ENCODE assay signal across 31 cellular contexts in the genomic region with DNA sequence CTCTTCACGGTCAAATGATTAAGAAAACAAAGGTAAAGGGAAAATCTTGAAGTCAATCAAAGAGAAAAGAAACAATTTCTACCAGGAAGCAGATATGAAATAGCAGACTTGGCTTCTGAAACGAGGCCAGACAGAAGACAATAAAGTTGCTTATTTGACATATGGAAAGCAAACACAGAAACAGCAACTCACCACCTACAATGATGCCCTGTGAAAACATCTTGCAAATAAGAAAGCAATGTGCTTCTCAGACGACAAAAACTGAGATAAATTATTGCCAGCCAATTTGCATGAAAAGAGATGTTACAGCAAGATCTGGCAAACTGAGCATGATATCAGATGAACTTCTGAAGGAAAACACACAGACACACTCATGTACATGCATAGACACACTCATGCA. TPM values are rescaled to one million over a fixed set of nuclear protein-coding genes. Genes with fewer than 3 reads are reported as not detected.
DNase-seq lines count a peak whose midpoint lies in the region; ATAC-seq, FAIRE-seq and TF ChIP-seq lines count a peak whose summit lies in the region.
"Had no signal": no experiment of that assay in that cellular context is flagged by ENCODE, and none has a peak within 500 bp of the region (broad histone marks: within the 10 kb centered on the region; RNA-seq: fewer than 3 reads in every experiment).

No MANE protein-coding gene starts in this region.

- peak; percentile 35 for FAIRE-seq in GM12878 (lab: Jason Lieb, UNC)
- FAIRE-seq: colon, pancreas had no signal

- H2BK15ac ChIP-seq in IMR-90 (ENCODE audit: low read depth, low read length): 0 out of 3 replicates have a peak overlapping the region, but pooled peaks have one; percentile 2

- H3K4me3 ChIP-seq in IMR-90 (ENCODE audit: insufficient read depth, low read depth, low read length) (no peak overlapping the region), GM12878 (no peak overlapping the region)
- H3K4me3 ChIP-seq: ascending aorta; BLaER1 treated with 17β-estradiol and CSF1 and Interleukin-3, amounts not matched to agents 10 nM and 100 nM; cardiac muscle cell; neural progenitor cell; pancreas; SK-N-MC; tibial nerve had no signal

- H3K4me2 ChIP-seq in IMR-90 (ENCODE audit: low read depth, low read length) (no peak overlapping the region), GM12878 (ENCODE audit: control insufficient read depth, insufficient read depth) (no peak overlapping the region)
- H3K4me2 ChIP-seq: BLaER1 treated with 17β-estradiol and CSF1 and Interleukin-3, amounts not matched to agents 10 nM and 100 nM; KMS-11; neural progenitor cell had no signal

- peak; percentile 74 for ATAC-seq in GM18861 (IDR thresholded peaks at IDR 0.05; ENCODE audit: unreplicated experiment)
- no peak for ATAC-seq in IMR-90 (ENCODE audit: low read depth)
- peak; percentile 57 for ATAC-seq in GM12878
- ATAC-seq in HG02571 (IDR thresholded peaks at IDR 0.05; ENCODE audit: unreplicated experiment): no peak
- ATAC-seq in GM21529 (IDR thresholded peaks at IDR 0.05; ENCODE audit: unreplicated experiment): no peak
- ATAC-seq in HG03378 (IDR thresholded peaks at IDR 0.05; ENCODE audit: unreplicated experiment): no peak
- ATAC-seq: activated CD4-positive, CD25-positive, alpha-beta regulatory T cell treated with anti-CD3 and anti-CD28 coated beads, Interleukin-2, amount 50 U/mL, for 24 hours; activated CD8-positive, alpha-beta memory T cell treated with anti-CD3 and anti-CD28 coated beads, Interleukin-2, amount 10 ng/mL, durations not matched to agents 7 days and 5 days; activated T-cell treated with anti-CD3 and anti-CD28 coated beads, Interleukin-2, amount 50 U/mL, for 4 hours; pancreas; stimulated activated effector memory CD8-positive, alpha-beta T cell treated with anti-CD3 and anti-CD28 coated beads, Interleukin-12 subunit alpha, Interleukin-12 subunit beta, amount 100 ng/mL, for 72 hours had no signal

- H2AK9ac ChIP-seq in IMR-90 (replicated peaks; ENCODE audit: low read depth, low read length, poor library complexity): no peak overlapping the region

- peak overlapping the region; percentile 57; the same call in 1 of the 2 replicates for H4K5ac ChIP-seq in IMR-90 (ENCODE audit: low read depth, low read length)

- TF ChIP-seq EP300 in GM12878 (IDR thresholded peaks at IDR 0.05; ENCODE audit: borderline replicate concordance in 1 of 2, control insufficient read depth in 1 of 2, low read depth in 2 of 2, low read length in 2 of 2): no peak

- no peak overlapping the region for H4K8ac ChIP-seq in IMR-90 (ENCODE audit: low read depth in 2 of 2, low read length in 2 of 2)

- H3K4me1 ChIP-seq in IMR-90 (ENCODE audit: control insufficient read depth, insufficient read depth, low read length): peaks cover 11% of the 10 kb centered on the region
- H3K4me1 ChIP-seq in GM12878 (ENCODE audit: control insufficient read depth, insufficient read depth, low read length): peaks cover 2% of the 10 kb centered on the region; the same call in 1 of the 2 replicates
- H3K4me1 ChIP-seq: ascending aorta, neural progenitor cell, pancreas had no signal

- H2BK5ac ChIP-seq in IMR-90 (ENCODE audit: low read depth, low read length, poor library complexity, severe bottlenecking): no peak overlapping the region

- H3K9me3 ChIP-seq in IMR-90 (ENCODE audit: control insufficient read depth, insufficient read depth, low read length) (no peaks in the 10 kb centered on the region), GM12878 (replicated peaks; ENCODE audit: control insufficient read depth, insufficient read depth, low read length) (no peaks in the 10 kb centered on the region)
- H3K9me3 ChIP-seq: ascending aorta, pancreas, tibial nerve had no signal

- H2AFZ ChIP-seq in IMR-90 (replicated peaks; ENCODE audit: low read length, poor library complexity) (no peak overlapping the region), GM12878 (ENCODE audit: control insufficient read depth, low read depth, low read length) (peak overlapping the region; percentile 61)
- H2AFZ ChIP-seq: neural progenitor cell had no signal

- no peak overlapping the region; the same call in 1 of the 2 replicates for H3K14ac ChIP-seq in IMR-90 (replicated peaks; ENCODE audit: low read depth, low read length)

- dilution Hi-C loops in IMR-90 (cut with HindIII; ENCODE audit: low sequenced_read_pairs, unreplicated experiment): no loop called here

- no TSS peak for BruUV-seq in IMR-90 (replicated peaks; lab: Mats Ljungman, UMichigan)
- no TSS peak for BruUV-seq in GM12878 (replicated peaks; lab: Mats Ljungman, UMichigan)

- TF ChIP-seq POLR2A in IMR-90 (IDR thresholded peaks at IDR 0.05; ENCODE audit: low read depth, low read length) (no peak), GM12878 (IDR thresholded peaks at IDR 0.05; ENCODE audit: low read depth, low read length) (no peak)

- intact Hi-C loops in IMR-90 (cut with micrococcal nuclease): no loop called here
- intact Hi-C loops in GM12878 (cut with micrococcal nuclease; ENCODE audit: unreplicated experiment): no loop called here

- H3K79me2 ChIP-seq in GM12878 (ENCODE audit: control insufficient read depth, insufficient read depth, low read length): no peaks in the 10 kb centered on the region

- H3K9me1 ChIP-seq in IMR-90 (ENCODE audit: insufficient read depth, low read length): peaks cover 7% of the 10 kb centered on the region; the same call in 1 of the 2 replicates

- H3K36me3 ChIP-seq in IMR-90 (ENCODE audit: control insufficient read depth, insufficient read depth, low read length): no peaks in the 10 kb centered on the region
- no peaks in the 10 kb centered on the region; a peak in 1 of 4 replicates for H3K36me3 ChIP-seq in GM12878 (ENCODE audit: control insufficient read depth in 2 of 2, insufficient read depth in 2 of 2, low read length in 1 of 2)
- H3K36me3 ChIP-seq: ascending aorta; BLaER1 treated with 17β-estradiol and CSF1 and Interleukin-3, amounts not matched to agents 10 nM and 100 nM; cardiac muscle cell; neural progenitor cell; pancreas; tibial nerve had no signal

- peak overlapping the region; percentile 8; the same call in 1 of the 2 replicates for H3K4ac ChIP-seq in IMR-90 (ENCODE audit: low read depth, low read length)

- no CpG with 5 or more reads among the region's 3 CpGs for WGBS in IMR-90 (ENCODE audit: extremely low coverage in 2 of 2, insufficient read length in 1 of 2), 2 experiments
- WGBS in GM12878 (ENCODE audit: insufficient coverage, insufficient replicate concordance, low lambda C conversion rate, missing lambda C conversion rate): 19% methylated on average over 3 of the region's 3 CpGs

- 0 out of 2 replicates have a peak overlapping the region, but pooled peaks have one; percentile 0 for H4K91ac ChIP-seq in IMR-90 (ENCODE audit: insufficient read depth, low read depth, low read length)

- H3K9ac ChIP-seq in IMR-90 (ENCODE audit: low read depth, low read length) (no peak overlapping the region; the same call in 1 of the 2 replicates), GM12878 (ENCODE audit: control insufficient read depth, insufficient read depth, low read length) (no peak overlapping the region)
- H3K9ac ChIP-seq: BLaER1 treated with 17β-estradiol and CSF1 and Interleukin-3, amounts not matched to agents 10 nM and 100 nM; KMS-11; neural progenitor cell had no signal

- H2BK120ac ChIP-seq in IMR-90 (ENCODE audit: low read depth, low read length): peak overlapping the region; percentile 28

- no peaks in the 10 kb centered on the region for H3K27me3 ChIP-seq in IMR-90 (ENCODE audit: control insufficient read depth, insufficient read depth, low read length)
- no peaks in the 10 kb centered on the region for H3K27me3 ChIP-seq in GM12878 (replicated peaks in 1 of 2; ENCODE audit: control insufficient read depth in 2 of 2, insufficient read depth in 2 of 2, low read length in 1 of 2)
- H3K27me3 ChIP-seq: ascending aorta; BLaER1 treated with 17β-estradiol and CSF1 and Interleukin-3, amounts not matched to agents 10 nM and 100 nM; cardiac muscle cell; neural progenitor cell; pancreas; tibial nerve had no signal

- H2AK5ac ChIP-seq in IMR-90 (ENCODE audit: low read depth, low read length): no peak overlapping the region

- H3K18ac ChIP-seq in IMR-90 (ENCODE audit: low read depth, low read length): peak overlapping the region; percentile 57; the same call in 1 of the 2 replicates

- SMC1A ChIA-PET in GM12878 (lab: Charles Lee; ENCODE audit: uncharacterized antibody, unreplicated experiment): interaction anchor here (0.7 kb wide), 1 partner anchor 26 kb away, joined by 3 read pairs; no protein-coding TSS in a partner anchor

- 0 out of 2 replicates have a peak overlapping the region, but pooled peaks have one; percentile 13 for H2BK20ac ChIP-seq in IMR-90 (ENCODE audit: low read depth, low read length)

- TF ChIP-seq RAD21 in IMR-90 (IDR thresholded peaks at IDR 0.05; ENCODE audit: low read length) (no peak), GM12878 (IDR thresholded peaks at IDR 0.05; ENCODE audit: insufficient read depth, low read depth, low read length) (no peak)

- no peak overlapping the region for H3K27ac ChIP-seq in IMR-90 (ENCODE audit: insufficient read depth, low read length)
- H3K27ac ChIP-seq in GM12878 (ENCODE audit: control insufficient read depth, insufficient read depth): peak overlapping the region; percentile 8; the same call in 1 of the 2 replicates
- H3K27ac ChIP-seq: ascending aorta; BLaER1 treated with 17β-estradiol and CSF1 and Interleukin-3, amounts not matched to agents 10 nM and 100 nM; cardiac muscle cell; HL-60; KMS-11; neural progenitor cell; pancreas; tibial nerve had no signal

- RAD21 ChIA-PET in GM12878 (lab: Charles Lee; ENCODE audit: unreplicated experiment): no interaction called here

- CTCF ChIA-PET in IMR-90 (lab: Yijun Ruan, JAX) (no interaction called here), GM12878 (lab: Yijun Ruan, JAX) (interaction anchor here (1.1 to 1.2 kb wide), 2 partner anchors 12 to 17 kb away, joined by 3 to 5 read pairs; no protein-coding TSS in a partner anchor)

- H4K20me1 ChIP-seq in IMR-90 (ENCODE audit: insufficient read depth, low read length) (no peaks in the 10 kb centered on the region), GM12878 (ENCODE audit: control insufficient read depth, insufficient read depth) (no peaks in the 10 kb centered on the region)
- H4K20me1 ChIP-seq: BLaER1 treated with 17β-estradiol and CSF1 and Interleukin-3, amounts not matched to agents 10 nM and 100 nM had no signal

- no peak overlapping the region for H3K23ac ChIP-seq in IMR-90 (ENCODE audit: low read depth, low read length)

- TF ChIP-seq CTCF in IMR-90 (conservative IDR thresholded peaks at IDR 0.05; ENCODE audit: low read depth, low read length) (no peak), GM12878 (IDR thresholded peaks at IDR 0.05 in 2 of 3, conservative IDR thresholded peaks at IDR 0.05 in 1 of 3; ENCODE audit: control insufficient read depth in 2 of 3, extremely low read depth in 1 of 3, insufficient read depth in 1 of 3, low read depth in 3 of 3, low read length in 3 of 3) (no peak)

- no peaks in the 10 kb centered on the region for H3K79me1 ChIP-seq in IMR-90 (ENCODE audit: low read depth in 1 of 2, low read length in 2 of 2)

- no peak overlapping the region for H3K56ac ChIP-seq in IMR-90 (ENCODE audit: extremely low read depth, insufficient read depth, low read length)

- POLR2A ChIA-PET in IMR-90 (lab: Charles Lee; ENCODE audit: unreplicated experiment): interaction anchor here (1.2 kb wide), 1 partner anchor 46 kb away, joined by 5 read pairs; the partner anchor contains the start of gene CTSC
- POLR2A ChIA-PET in GM12878 (lab: Charles Lee): no interaction called here

- in situ Hi-C loops in IMR-90 (cut with MboI; ENCODE audit: low sequenced_read_pairs): no loop called here
- in situ Hi-C loops in GM12878 (cut with MboI): no loop called here

- DNase-seq in IMR-90 (no peak), GM12878 (ENCODE audit: low read depth, low spot score) (no peak), RPMI8226 (no peak)
- DNase-seq: activated CD4-positive, alpha-beta T cell treated with anti-CD3 and anti-CD28 coated beads, Interleukin-2, amount 50 U/mL, for 4 hours; activated CD8-positive, alpha-beta memory T cell treated with anti-CD3 and anti-CD28 coated beads, Interleukin-2, amount 10 ng/mL, durations not matched to agents 7 days and 5 days; activated gamma-delta T cell; activated naive CD8-positive, alpha-beta T cell treated with anti-CD3 and anti-CD28 coated beads, Interleukin-2, amount 10 ng/mL, durations not matched to agents 7 days and 5 days; activated T-cell treated with anti-CD3 and anti-CD28 coated beads, Interleukin-2, amount 50 U/mL, for 4 hours; effector CD4-positive, alpha-beta T cell; hypothalamus; immature natural killer cell; NCI-H1417 treated with DMSO at 0.1 percent for 48 hours; NCI-H2029 treated with DMSO at 0.1 percent for 48 hours; NCI-H82; pancreas had no signal

RNA-seq across cellular contexts. Expression of gene CTSC, which starts 45.9 kb away (rescaled TPM):
- 178 and 208 TPM in 2 replicates for total RNA-seq in IMR-90 (2012; rRNA removed)
- polyA plus RNA-seq in IMR-90 (2012; rRNA removed): 267 and 299 TPM in 2 replicates
- polyA plus RNA-seq in IMR-90 (2012; cell fraction: cytosol; rRNA removed): 73.5 and 320 TPM in 2 replicates
- polyA plus RNA-seq in IMR-90 (2012; cell fraction: nucleus; rRNA removed; ENCODE audit: low replicate concordance): 116 and 140 TPM in 2 replicates
- total RNA-seq in GM12878 (2013; cell fraction: nucleolus; rRNA removed): 650 and 670 TPM in 2 replicates
- total RNA-seq in GM12878 (2014; rRNA removed): 333 and 334 TPM in 2 replicates
- 342 and 372 TPM in 2 replicates for total RNA-seq in GM12878 (2014; rRNA removed; fragmentation: Illumina TruSeq; extraction: Trizol)
- 359 and 381 TPM in 2 replicates for total RNA-seq in GM12878 (2021)
- polyA plus RNA-seq in GM12878 (2011; ENCODE audit: low read depth): 352 TPM
- polyA plus RNA-seq in GM12878 (2011; rRNA removed): 478 and 566 TPM in 2 replicates
- 325 and 335 TPM in 2 replicates for polyA plus RNA-seq in GM12878 (2011; cell fraction: cytosol; rRNA removed)
- polyA plus RNA-seq in GM12878 (2011; cell fraction: nucleus; rRNA removed): 201 and 223 TPM in 2 replicates
- 359 and 451 TPM in 2 replicates for polyA plus RNA-seq in GM12878 (2012)
- polyA plus RNA-seq in GM12878 (2014; fragmentation: Illumina TruSeq; extraction: Trizol): 327 and 404 TPM in 2 replicates
- polyA plus RNA-seq in GM12878 (2014; fragmentation: Nextera tagmentation; extraction: Ambion mirVana): 1,000 to 10,000 TPM in 1 of 2 experiments, 100 to 1,000 TPM in 1; 709 to 1,123 TPM
- 277 and 289 TPM in 2 replicates for polyA plus RNA-seq in GM12878 (2014; rRNA removed)
- 100 to 1,000 TPM; 814 to 865 TPM for polyA plus RNA-seq in GM12878 (2016; fragmentation: Nextera tagmentation; extraction: Ambion mirVana)
- polyA minus RNA-seq in GM12878 (2011; rRNA and poly(A)+ RNA removed): 215 and 312 TPM in 2 replicates
- polyA minus RNA-seq in GM12878 (2011; cell fraction: cytosol; rRNA and poly(A)+ RNA removed): 262 and 269 TPM in 2 replicates
- polyA minus RNA-seq in GM12878 (2011; cell fraction: nucleus; rRNA and poly(A)+ RNA removed): 301 and 500 TPM in 2 replicates
- total RNA-seq: G401 had no signal

Comparison
In these comparisons a context has a peak if more than half of its experiments do, and no peak if none do; other contexts are left out.
1. ATAC-seq: peak in GM18861 (single experiment) and GM12878 (single experiment); none in IMR-90 (single experiment), HG02571 (single experiment), GM21529 (single experiment) and HG03378 (single experiment).